Comparison of ENCODE assay signal across 17 cellular contexts in genomic region chr2:136486115-136486514, GRCh38.
A peak's percentile ranks its signal among the peaks of the same experiment; 100 is the strongest.
DNase-seq lines count a peak whose midpoint lies in the region; ATAC-seq and TF ChIP-seq lines count a peak whose summit lies in the region.
"Had no signal": no experiment of that assay in that cellular context is flagged by ENCODE, and none has a peak within 500 bp of the region (broad histone marks: within the 10 kb centered on the region; RNA-seq: fewer than 3 reads in every experiment).

No MANE protein-coding gene starts in this region.

- H3K36me3 ChIP-seq in smooth muscle cell (ENCODE audit: low read depth) (no peaks in the 10 kb centered on the region), neural progenitor cell (no peaks in the 10 kb centered on the region)
- H3K36me3 ChIP-seq: BLaER1 had no signal

- H3K4me1 Mint-ChIP-seq in neural progenitor cell: no peaks in the 10 kb centered on the region
- H3K4me1 Mint-ChIP-seq: activated naive CD8-positive, alpha-beta T cell treated with anti-CD3 and anti-CD28 coated beads for 36 hours; neural crest cell had no signal

- H3K79me2 ChIP-seq in smooth muscle cell (ENCODE audit: low read depth) (no peaks in the 10 kb centered on the region), neural progenitor cell (ENCODE audit: low read depth) (no peaks in the 10 kb centered on the region)

- DNase-seq in OCI-M1 (lab: John Stamatoyannopoulos, UW) (peak; percentile 80), smooth muscle cell (lab: John Stamatoyannopoulos, UW; ENCODE audit: unreplicated experiment) (no peak), neural progenitor cell (ENCODE audit: low spot score) (no peak), GOT3 (lab: John Stamatoyannopoulos, UW) (no peak), AML-193 (lab: John Stamatoyannopoulos, UW) (no peak)
- DNase-seq: activated naive CD8-positive, alpha-beta T cell treated with anti-CD3 and anti-CD28 coated beads for 36 hours; central memory CD4-positive, alpha-beta T cell; NCI-H1694; NCI-H510A treated with DMSO at 0.1 percent for 48 hours had no signal

- H3K4me3 Mint-ChIP-seq in neural progenitor cell: no peak overlapping the region
- H3K4me3 Mint-ChIP-seq: activated naive CD8-positive, alpha-beta T cell treated with anti-CD3 and anti-CD28 coated beads for 36 hours; neural crest cell; type B pancreatic cell had no signal

- H3K4me2 ChIP-seq in smooth muscle cell (no peak overlapping the region), neural progenitor cell (no peak overlapping the region)
- H3K4me2 ChIP-seq: BLaER1 had no signal

- no peak overlapping the region for H3K4me3 ChIP-seq in smooth muscle cell
- H3K4me3 ChIP-seq in neural progenitor cell: no peak overlapping the region
- H3K4me3 ChIP-seq: BLaER1 had no signal

- H2AFZ ChIP-seq in smooth muscle cell (ENCODE audit: low read depth) (no peak overlapping the region), neural progenitor cell (replicated peaks) (no peak overlapping the region)

- WGBS in smooth muscle cell (ENCODE audit: low lambda C conversion rate): 95% methylated on average over 10 of the region's 10 CpGs

- ATAC-seq in GM18517 (IDR thresholded peaks at IDR 0.05; ENCODE audit: unreplicated experiment) (peak; percentile 54), GM21529 (IDR thresholded peaks at IDR 0.05; ENCODE audit: unreplicated experiment) (peak; percentile 87), HG03039 (IDR thresholded peaks at IDR 0.05; ENCODE audit: unreplicated experiment) (peak; percentile 65)
- ATAC-seq: activated CD4-positive, CD25-positive, alpha-beta regulatory T cell treated with anti-CD3 and anti-CD28 coated beads, Interleukin-2, amount 50 U/mL, for 24 hours had no signal

- H3K9me3 ChIP-seq in smooth muscle cell (replicated peaks; ENCODE audit: low read depth): no peaks in the 10 kb centered on the region
- H3K9me3 ChIP-seq in neural progenitor cell (ENCODE audit: low read depth): no peaks in the 10 kb centered on the region
- H3K9me3 ChIP-seq: BLaER1 had no signal

- no peaks in the 10 kb centered on the region for H4K20me1 ChIP-seq in smooth muscle cell (ENCODE audit: low read depth)
- no peaks in the 10 kb centered on the region for H4K20me1 ChIP-seq in neural progenitor cell (ENCODE audit: low read depth)
- H4K20me1 ChIP-seq: BLaER1 had no signal

- H3K36me3 Mint-ChIP-seq in neural progenitor cell: no peaks in the 10 kb centered on the region
- H3K36me3 Mint-ChIP-seq: activated naive CD8-positive, alpha-beta T cell treated with anti-CD3 and anti-CD28 coated beads for 36 hours; type B pancreatic cell had no signal

- H3F3A ChIP-seq in smooth muscle cell (ENCODE audit: low read depth) (no peaks in the 10 kb centered on the region), neural progenitor cell (ENCODE audit: low read depth) (no peaks in the 10 kb centered on the region)

- H3K27me3 Mint-ChIP-seq in neural progenitor cell (ENCODE audit: insufficient read depth, low read depth): no peaks in the 10 kb centered on the region

- H3K27ac ChIP-seq in smooth muscle cell (ENCODE audit: low read depth) (no peak overlapping the region), neural progenitor cell (no peak overlapping the region)
- H3K27ac ChIP-seq: BLaER1, HL-60 had no signal

- no peak overlapping the region for H3K27ac Mint-ChIP-seq in neural progenitor cell
- H3K27ac Mint-ChIP-seq: activated naive CD8-positive, alpha-beta T cell treated with anti-CD3 and anti-CD28 coated beads for 36 hours; type B pancreatic cell had no signal

- H3K9ac ChIP-seq in smooth muscle cell (ENCODE audit: low read depth): no peak overlapping the region
- no peak overlapping the region for H3K9ac ChIP-seq in neural progenitor cell
- H3K9ac ChIP-seq: BLaER1 had no signal

- H3K4me1 ChIP-seq in smooth muscle cell (ENCODE audit: low read depth): no peaks in the 10 kb centered on the region
- H3K4me1 ChIP-seq in neural progenitor cell: no peaks in the 10 kb centered on the region
- H3K4me1 ChIP-seq: BLaER1 had no signal

- no peak for TF ChIP-seq CTCF in smooth muscle cell (IDR thresholded peaks at IDR 0.05; ENCODE audit: borderline replicate concordance, insufficient read depth, poor library complexity, severe bottlenecking)
- no peak for TF ChIP-seq CTCF in neural progenitor cell (IDR thresholded peaks at IDR 0.05)

- no peaks in the 10 kb centered on the region for H3K9me3 Mint-ChIP-seq in neural progenitor cell
- H3K9me3 Mint-ChIP-seq: activated naive CD8-positive, alpha-beta T cell treated with anti-CD3 and anti-CD28 coated beads for 36 hours; neural crest cell; type B pancreatic cell had no signal

- H3K27me3 ChIP-seq in smooth muscle cell (ENCODE audit: low read depth) (no peaks in the 10 kb centered on the region), neural progenitor cell (peaks cover 13% of the 10 kb centered on the region)
- H3K27me3 ChIP-seq: BLaER1 had no signal
